In the genomic region with DNA sequence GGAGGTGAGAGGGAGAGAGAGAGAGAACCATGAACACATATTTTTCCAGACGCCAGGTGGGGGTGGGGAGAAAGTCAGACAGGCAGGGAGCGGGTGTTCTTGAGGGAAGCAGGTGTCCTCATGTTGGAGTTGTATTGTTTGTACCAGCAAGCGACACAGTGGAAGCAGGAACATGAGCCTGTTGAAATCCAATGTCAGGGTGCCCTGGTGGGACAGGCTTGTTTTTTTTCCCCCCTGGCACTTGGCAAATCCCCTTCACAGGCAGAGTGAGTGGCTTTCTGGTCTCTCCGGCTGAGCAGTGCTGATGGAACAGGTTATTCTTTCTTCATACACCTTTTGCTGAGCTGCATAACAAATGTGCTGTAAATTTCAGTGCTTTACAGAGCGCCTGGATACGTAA, we compare ENCODE assay signal across 19 cellular contexts.
"Had no signal": no experiment of that assay in that cellular context is flagged by ENCODE, and none has a peak within 500 bp of the region (broad histone marks: within the 10 kb centered on the region; RNA-seq: fewer than 3 reads in every experiment).

No MANE protein-coding gene starts in this region.

- H3K4me3 Mint-ChIP-seq: immature natural killer cell; memory B cell; natural killer cell; stimulated activated naive B cell treated with anti-CD40 and anti-IgM and Interleukin-4, amounts not matched to agents 10 μg/mL and 1 μg/mL and 100 μg/mL, for 72 hours; stimulated activated naive CD8-positive, alpha-beta T cell treated with anti-CD3 and anti-CD28 coated beads, Interleukin-15, Interleukin-2, amounts not matched to agents 100 ng/mL and 50 ng/mL, for 24 hours had no signal

- H3K4me3 ChIP-seq: dorsolateral prefrontal cortex, lung, right lobe of liver, thoracic aorta, tibial nerve, upper lobe of left lung had no signal

- H3K4me1 ChIP-seq: parathyroid adenoma, right lobe of liver, tibial nerve, upper lobe of left lung had no signal

- H2AFZ ChIP-seq: parathyroid adenoma had no signal

- DNase-seq: dorsolateral prefrontal cortex; effector CD4-positive, alpha-beta T cell; hypothalamus; immature natural killer cell; islet precursor cell; natural killer cell; right lobe of liver; small intestine; stimulated activated CD4-positive, alpha-beta T cell treated with anti-CD3 and anti-CD28 coated beads, Interleukin-15, amount 100 ng/mL, for 24 hours; stimulated activated CD4-positive, alpha-beta T cell treated with anti-CD3 and anti-CD28 coated beads, Interleukin-2, amount 100 ng/mL, for 48 hours; stimulated activated naive B cell treated with anti-CD40 and anti-IgM and Interleukin-4, amounts not matched to agents 10 μg/mL and 1 μg/mL and 100 μg/mL, for 72 hours; upper lobe of left lung had no signal

- H3K9ac ChIP-seq: parathyroid adenoma had no signal

- H3K27ac Mint-ChIP-seq: immature natural killer cell; memory B cell; natural killer cell; progenitor cell of endocrine pancreas; stimulated activated naive B cell treated with anti-CD40 and anti-IgM and Interleukin-4, amounts not matched to agents 10 μg/mL and 1 μg/mL and 100 μg/mL, for 72 hours; stimulated activated naive CD8-positive, alpha-beta T cell treated with anti-CD3 and anti-CD28 coated beads, Interleukin-15, Interleukin-2, amounts not matched to agents 100 ng/mL and 50 ng/mL, for 24 hours had no signal

- H3K9me3 ChIP-seq: right lobe of liver, thoracic aorta, tibial nerve, upper lobe of left lung had no signal

- H3K79me2 ChIP-seq: parathyroid adenoma had no signal

- H3K9me3 Mint-ChIP-seq: immature natural killer cell; memory B cell; natural killer cell; stimulated activated naive CD8-positive, alpha-beta T cell treated with anti-CD3 and anti-CD28 coated beads, Interleukin-15, Interleukin-2, amounts not matched to agents 100 ng/mL and 50 ng/mL, for 24 hours had no signal

- H3K27ac ChIP-seq: dorsolateral prefrontal cortex, parathyroid adenoma, right lobe of liver, thoracic aorta, tibial nerve, upper lobe of left lung had no signal

- H3K36me3 ChIP-seq: right lobe of liver, thoracic aorta, tibial nerve, upper lobe of left lung had no signal

- H3K36me3 Mint-ChIP-seq: immature natural killer cell; memory B cell; natural killer cell; stimulated activated naive B cell treated with anti-CD40 and anti-IgM and Interleukin-4, amounts not matched to agents 10 μg/mL and 1 μg/mL and 100 μg/mL, for 72 hours had no signal

- H3K27me3 ChIP-seq: dorsolateral prefrontal cortex, right lobe of liver, tibial nerve, upper lobe of left lung had no signal
